8 cellular contexts compared by ENCODE assay signal in genomic region chr13:97221491-97221890, GRCh38. TPM values are rescaled to one million over a fixed set of nuclear protein-coding genes. Genes with fewer than 3 reads are reported as not detected.
DNase-seq lines count a peak whose midpoint lies in the region; ATAC-seq and TF ChIP-seq lines count a peak whose summit lies in the region.

No MANE protein-coding gene starts in this region.

- no peak for DNase-seq in stimulated activated naive CD8-positive, alpha-beta T cell treated with anti-CD3 and anti-CD28 coated beads, Interleukin-15, Interleukin-2, amounts not matched to agents 100 U/mL and 50 U/mL, for 24 hours
- DNase-seq in cerebellar cortex (ENCODE audit: low spot score) (peak; percentile 30), natural killer cell (no peak), erythroblast (lab: John Stamatoyannopoulos, UW) (no peak), GF-D8 (lab: John Stamatoyannopoulos, UW) (no peak)

- no peaks in the 10 kb centered on the region for H3K9me3 Mint-ChIP-seq in stimulated activated naive CD8-positive, alpha-beta T cell treated with anti-CD3 and anti-CD28 coated beads, Interleukin-15, Interleukin-2, amounts not matched to agents 100 ng/mL and 50 ng/mL, for 24 hours
- no peaks in the 10 kb centered on the region for H3K9me3 Mint-ChIP-seq in natural killer cell

- peak overlapping the region; percentile 89 for H3K4me3 Mint-ChIP-seq in stimulated activated naive CD8-positive, alpha-beta T cell treated with anti-CD3 and anti-CD28 coated beads, Interleukin-15, Interleukin-2, amounts not matched to agents 100 ng/mL and 50 ng/mL, for 24 hours
- H3K4me3 Mint-ChIP-seq in natural killer cell, result peak overlapping the region; percentile 96

- TF ChIP-seq CTCF in natural killer cell (IDR thresholded peaks at IDR 0.05), result no peak

- intact Hi-C loops in natural killer cell (cut with micrococcal nuclease), result loop anchor here (5.0 kb wide), 1 partner anchor 1544 kb away; the partner anchor contains the start of gene DNAJC3

- H3K4me1 Mint-ChIP-seq in stimulated activated naive CD8-positive, alpha-beta T cell treated with anti-CD3 and anti-CD28 coated beads, Interleukin-15, Interleukin-2, amounts not matched to agents 100 ng/mL and 50 ng/mL, for 24 hours (ENCODE audit: low read depth), result peaks cover 43% of the 10 kb centered on the region
- peaks cover 42 to 43% of the 10 kb centered on the region in 2 donors for H3K4me1 Mint-ChIP-seq in natural killer cell

- H3K36me3 Mint-ChIP-seq in stimulated activated naive CD8-positive, alpha-beta T cell treated with anti-CD3 and anti-CD28 coated beads, Interleukin-15, Interleukin-2, amounts not matched to agents 100 ng/mL and 50 ng/mL, for 24 hours (ENCODE audit: low read depth), result no peaks in the 10 kb centered on the region
- H3K36me3 Mint-ChIP-seq in natural killer cell, result no peaks in the 10 kb centered on the region

- no peak for ATAC-seq in stimulated activated naive CD8-positive, alpha-beta T cell treated with anti-CD3 and anti-CD28 coated beads, Interleukin-15, Interleukin-2, amounts not matched to agents 100 U/mL and 50 U/mL, for 24 hours
- ATAC-seq in natural killer cell, result no peak
- ATAC-seq in GM19463 (IDR thresholded peaks at IDR 0.05; ENCODE audit: unreplicated experiment), result no peak
- no peak for ATAC-seq in GM18520 (IDR thresholded peaks at IDR 0.05; ENCODE audit: unreplicated experiment)

- no peaks in the 10 kb centered on the region for H3K27me3 Mint-ChIP-seq in stimulated activated naive CD8-positive, alpha-beta T cell treated with anti-CD3 and anti-CD28 coated beads, Interleukin-15, Interleukin-2, amounts not matched to agents 100 ng/mL and 50 ng/mL, for 24 hours
- H3K27me3 Mint-ChIP-seq in natural killer cell (ENCODE audit: low read depth in 2 of 2), result no peaks in the 10 kb centered on the region

- peak overlapping the region; percentile 33 for H3K27ac Mint-ChIP-seq in stimulated activated naive CD8-positive, alpha-beta T cell treated with anti-CD3 and anti-CD28 coated beads, Interleukin-15, Interleukin-2, amounts not matched to agents 100 ng/mL and 50 ng/mL, for 24 hours
- H3K27ac Mint-ChIP-seq in natural killer cell, result peak overlapping the region; percentile 93

- TF ChIP-seq POLR2A in erythroblast (IDR thresholded peaks at IDR 0.05; ENCODE audit: low read length), result no peak

RNA-seq across cellular contexts. Expression of gene MBNL2, which starts 0.6 kb away (rescaled TPM):
- 10 to 100 TPM; 30.9 to 38.3 (median 33.1) TPM for total RNA-seq in natural killer cell
